ENCODE assay signal across 3 cellular contexts in the genomic region with DNA sequence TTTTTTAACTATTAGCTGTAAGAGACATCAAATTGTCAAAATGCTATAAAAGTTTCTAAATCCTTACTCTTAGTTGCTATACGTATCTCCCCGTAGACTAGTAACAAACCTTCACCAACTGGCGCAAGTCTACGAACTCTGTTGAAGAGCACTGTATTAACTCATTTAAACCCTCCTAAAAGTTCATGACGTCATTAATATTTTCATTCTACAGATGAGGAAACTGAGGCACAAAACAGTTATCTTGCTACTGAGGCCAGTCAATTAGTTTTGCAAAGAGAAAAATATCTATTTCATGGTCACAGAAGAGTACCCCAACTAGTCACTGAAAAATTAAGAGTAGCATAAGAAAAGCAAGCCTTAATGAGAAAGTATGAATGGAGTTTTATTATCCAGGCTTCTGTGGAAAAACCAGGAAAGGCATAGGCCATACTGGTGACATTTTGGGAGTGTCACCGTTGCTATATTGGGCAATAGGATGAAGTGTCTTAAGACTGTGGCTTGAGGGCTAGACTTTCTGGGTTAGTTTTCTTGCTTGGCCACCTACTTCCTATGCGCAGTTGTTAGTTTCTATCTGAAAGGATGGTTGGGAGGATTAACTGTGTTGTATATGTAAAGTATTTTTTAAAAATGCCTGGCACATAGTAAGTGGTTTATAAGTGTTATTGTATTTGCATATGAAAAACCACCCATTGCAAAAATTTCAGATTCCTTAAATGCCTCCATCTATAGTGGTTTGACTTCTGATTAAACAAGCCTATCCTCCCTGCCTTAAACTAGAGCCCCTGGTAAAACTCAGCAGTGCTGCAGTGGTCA.
TF ChIP-seq lines count a peak whose summit lies in the region.

No MANE protein-coding gene starts in this region.

TF ChIP-seq in SK-N-SH, 30 proteins besides CTCF, POLR2A, EP300 and RAD21:
- no peak for TF ChIP-seq JUND (IDR thresholded peaks at IDR 0.05)
TF ChIP-seq in SK-N-SH: peak in this region for 0.

TF ChIP-seq in SK-N-SH treated with all-trans-retinoic acid at 6 μM for 48 hours, 23 proteins besides CTCF, POLR2A, EP300 and RAD21:
- TF ChIP-seq TCF4 (CRISPR knock-in tag; IDR thresholded peaks at IDR 0.05; ENCODE audit: borderline replicate concordance): no peak
- TF ChIP-seq, protein P1, sequence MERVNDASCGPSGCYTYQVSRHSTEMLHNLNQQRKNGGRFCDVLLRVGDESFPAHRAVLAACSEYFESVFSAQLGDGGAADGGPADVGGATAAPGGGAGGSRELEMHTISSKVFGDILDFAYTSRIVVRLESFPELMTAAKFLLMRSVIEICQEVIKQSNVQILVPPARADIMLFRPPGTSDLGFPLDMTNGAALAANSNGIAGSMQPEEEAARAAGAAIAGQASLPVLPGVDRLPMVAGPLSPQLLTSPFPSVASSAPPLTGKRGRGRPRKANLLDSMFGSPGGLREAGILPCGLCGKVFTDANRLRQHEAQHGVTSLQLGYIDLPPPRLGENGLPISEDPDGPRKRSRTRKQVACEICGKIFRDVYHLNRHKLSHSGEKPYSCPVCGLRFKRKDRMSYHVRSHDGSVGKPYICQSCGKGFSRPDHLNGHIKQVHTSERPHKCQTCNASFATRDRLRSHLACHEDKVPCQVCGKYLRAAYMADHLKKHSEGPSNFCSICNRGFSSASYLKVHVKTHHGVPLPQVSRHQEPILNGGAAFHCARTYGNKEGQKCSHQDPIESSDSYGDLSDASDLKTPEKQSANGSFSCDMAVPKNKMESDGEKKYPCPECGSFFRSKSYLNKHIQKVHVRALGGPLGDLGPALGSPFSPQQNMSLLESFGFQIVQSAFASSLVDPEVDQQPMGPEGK (CRISPR knock-in tag; IDR thresholded peaks at IDR 0.05; ENCODE audit: borderline replicate concordance): no peak
- TF ChIP-seq GLIS3 (CRISPR knock-in tag; IDR thresholded peaks at IDR 0.05): no peak
- no peak for TF ChIP-seq CSDC2 (CRISPR knock-in tag; IDR thresholded peaks at IDR 0.05)
- TF ChIP-seq BACH2 (CRISPR knock-in tag; IDR thresholded peaks at IDR 0.05; ENCODE audit: borderline replicate concordance): no peak
- TF ChIP-seq ESRRG (CRISPR knock-in tag; IDR thresholded peaks at IDR 0.05): no peak
- no peak; the same call in 1 of the 2 replicates for TF ChIP-seq ZC3H10 (CRISPR knock-in tag; IDR thresholded peaks at IDR 0.05)

TF ChIP-seq in K562, 482 proteins besides CTCF, POLR2A, EP300 and RAD21:
- TF ChIP-seq JUND (IDR thresholded peaks at IDR 0.05; ENCODE audit: borderline replicate concordance, low read depth, low read length) (no peak), JUND (tag; IDR thresholded peaks at IDR 0.05; ENCODE audit: borderline replicate concordance, low read depth, low read length) (peak; percentile 27; the same call in 1 of the 3 replicates), MEF2A (IDR thresholded peaks at IDR 0.05; ENCODE audit: control insufficient read depth, low read depth, low read length) (no peak), GTF2A2 (tag; IDR thresholded peaks at IDR 0.05) (0 out of 2 replicates have a peak, but pooled peaks have one; percentile 29), ZNF589 (CRISPR knock-in tag; IDR thresholded peaks at IDR 0.05; ENCODE audit: low read depth) (0 out of 2 replicates have a peak, but pooled peaks have one; percentile 27), HDAC3 (IDR thresholded peaks at IDR 0.05; ENCODE audit: borderline replicate concordance, partially characterized antibody) (no peak), ZNF717 (CRISPR knock-in tag; IDR thresholded peaks at IDR 0.05) (no peak), ATF7 (IDR thresholded peaks at IDR 0.05) (peak; percentile 59), CEBPG (CRISPR knock-in tag; IDR thresholded peaks at IDR 0.05) (no peak), CEBPG (tag; conservative IDR thresholded peaks at IDR 0.05 in 1 of 2, IDR thresholded peaks at IDR 0.05 in 1 of 2) (peak; percentile 50 to 71; a peak in 3 of 4 replicates), PRMT5 (CRISPR knock-in tag; IDR thresholded peaks at IDR 0.05) (no peak)
- TF ChIP-seq, protein P2, sequence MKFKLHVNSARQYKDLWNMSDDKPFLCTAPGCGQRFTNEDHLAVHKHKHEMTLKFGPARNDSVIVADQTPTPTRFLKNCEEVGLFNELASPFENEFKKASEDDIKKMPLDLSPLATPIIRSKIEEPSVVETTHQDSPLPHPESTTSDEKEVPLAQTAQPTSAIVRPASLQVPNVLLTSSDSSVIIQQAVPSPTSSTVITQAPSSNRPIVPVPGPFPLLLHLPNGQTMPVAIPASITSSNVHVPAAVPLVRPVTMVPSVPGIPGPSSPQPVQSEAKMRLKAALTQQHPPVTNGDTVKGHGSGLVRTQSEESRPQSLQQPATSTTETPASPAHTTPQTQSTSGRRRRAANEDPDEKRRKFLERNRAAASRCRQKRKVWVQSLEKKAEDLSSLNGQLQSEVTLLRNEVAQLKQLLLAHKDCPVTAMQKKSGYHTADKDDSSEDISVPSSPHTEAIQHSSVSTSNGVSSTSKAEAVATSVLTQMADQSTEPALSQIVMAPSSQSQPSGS (CRISPR knock-in tag; IDR thresholded peaks at IDR 0.05): peak; percentile 27; the same call in 1 of the 2 replicates
- TF ChIP-seq, protein P3, sequence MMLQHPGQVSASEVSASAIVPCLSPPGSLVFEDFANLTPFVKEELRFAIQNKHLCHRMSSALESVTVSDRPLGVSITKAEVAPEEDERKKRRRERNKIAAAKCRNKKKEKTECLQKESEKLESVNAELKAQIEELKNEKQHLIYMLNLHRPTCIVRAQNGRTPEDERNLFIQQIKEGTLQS (IDR thresholded peaks at IDR 0.05): peak; percentile 47; the same call in 1 of the 2 replicates
- TF ChIP-seq, protein P3 (CRISPR knock-in tag; conservative IDR thresholded peaks at IDR 0.05): no peak
